ENCODE assay signal across 13 cellular contexts in genomic region chr6:101761124-101761601, GRCh38.
A peak's percentile ranks its signal among the peaks of the same experiment; 100 is the strongest.
DNase-seq lines count a peak whose midpoint lies in the region; ATAC-seq, FAIRE-seq and TF ChIP-seq lines count a peak whose summit lies in the region.
"Had no signal": no experiment of that assay in that cellular context is flagged by ENCODE, and none has a peak within 500 bp of the region (broad histone marks: within the 10 kb centered on the region; RNA-seq: fewer than 3 reads in every experiment).

No MANE protein-coding gene starts in this region.

- H2AFZ ChIP-seq in HepG2 (ENCODE audit: low read length) = no peak overlapping the region

- H3K27ac ChIP-seq in HepG2 (ENCODE audit: extremely low read length, insufficient read depth, low read length) = no peak overlapping the region
- H3K27ac ChIP-seq: neutrophil had no signal

- no peak for TF ChIP-seq RAD21 in HepG2 (CRISPR knock-in tag; IDR thresholded peaks at IDR 0.05)

- CTCF ChIA-PET in HepG2 (lab: Yijun Ruan, JAX; ENCODE audit: low intra/inter-chr PET ratio, low total read pairs) = no interaction called here

- no peak for FAIRE-seq in HepG2 (lab: Jason Lieb, UNC)

- H3K36me3 ChIP-seq in HepG2 (replicated peaks in 1 of 2; ENCODE audit: control insufficient read depth in 1 of 2, insufficient read depth in 2 of 2, low read length in 2 of 2) = no peaks in the 10 kb centered on the region
- H3K36me3 ChIP-seq: neutrophil had no signal

- no peak overlapping the region for H3K4me3 ChIP-seq in HepG2 (replicated peaks in 1 of 3; ENCODE audit: insufficient read depth in 1 of 3, low read depth in 2 of 3, low read length in 3 of 3)

- no TSS peak for BruUV-seq in HepG2 (replicated peaks; lab: Mats Ljungman, UMichigan)

- no peaks in the 10 kb centered on the region for H3K4me1 ChIP-seq in HepG2 (ENCODE audit: insufficient read depth, low read length)

- H3K4me2 ChIP-seq in HepG2 (ENCODE audit: low read depth, low read length) = no peak overlapping the region

- no peaks in the 10 kb centered on the region for H3K27me3 ChIP-seq in HepG2 (ENCODE audit: control insufficient read depth in 1 of 2, insufficient read depth in 2 of 2, low read length in 2 of 2)
- H3K27me3 ChIP-seq: neutrophil had no signal

- intact Hi-C loops in HepG2 (cut with micrococcal nuclease; ENCODE audit: unreplicated experiment) = no loop called here

- ATAC-seq in HepG2 (peak; percentile 52), HG03469 (IDR thresholded peaks at IDR 0.05; ENCODE audit: unreplicated experiment) (no peak), GM19395 (IDR thresholded peaks at IDR 0.05; ENCODE audit: unreplicated experiment) (no peak), GM21528 (IDR thresholded peaks at IDR 0.05; ENCODE audit: low FRiP score, unreplicated experiment) (no peak)
- ATAC-seq: stimulated activated naive CD8-positive, alpha-beta T cell treated with anti-CD3 and anti-CD28 coated beads, Interleukin-15, amount 100 ng/mL, for 72 hours had no signal

- TF ChIP-seq POLR2A in HepG2 (IDR thresholded peaks at IDR 0.05; ENCODE audit: insufficient read depth in 1 of 2, low read depth in 2 of 2, low read length in 2 of 2) = no peak

- POLR2A ChIA-PET in HepG2 (lab: Yijun Ruan, JAX) = no interaction called here

- no peak overlapping the region for H3K9ac ChIP-seq in HepG2 (ENCODE audit: insufficient read depth, low read depth, low read length)

- H3K79me2 ChIP-seq in HepG2 (ENCODE audit: insufficient read depth, low read length) = no peaks in the 10 kb centered on the region

- TF ChIP-seq EP300 in HepG2 (IDR thresholded peaks at IDR 0.05; ENCODE audit: low read depth in 2 of 2, low read length in 2 of 2) = no peak
- TF ChIP-seq EP300 in HepG2 (CRISPR knock-in tag; IDR thresholded peaks at IDR 0.05; ENCODE audit: borderline replicate concordance) = no peak

- DNase-seq in AML-193 (lab: John Stamatoyannopoulos, UW) = peak; percentile 92
- DNase-seq in LHCN-M2 (ENCODE audit: low read depth) = peak; percentile 87
- peak; percentile 47 for DNase-seq in amniotic stem cell (lab: John Stamatoyannopoulos, UW)
- DNase-seq in HepG2 (ENCODE audit: low spot score) = no peak
- DNase-seq in NAMALWA (ENCODE audit: low spot score) = no peak
- DNase-seq: activated CD4-positive, CD25-positive, alpha-beta regulatory T cell treated with anti-CD3 and anti-CD28 coated beads, Interleukin-2, amount 50 U/mL, for 72 hours; activated gamma-delta T cell treated with Interleukin-2 at 50 U/mL for 16 hours; immature natural killer cell; stimulated activated naive CD8-positive, alpha-beta T cell treated with anti-CD3 and anti-CD28 coated beads, Interleukin-15, amount 100 ng/mL, for 72 hours had no signal

- no peaks in the 10 kb centered on the region for H3K9me3 ChIP-seq in HepG2 (ENCODE audit: low read length)
- H3K9me3 ChIP-seq: neutrophil had no signal

- no peaks in the 10 kb centered on the region for H4K20me1 ChIP-seq in HepG2 (ENCODE audit: insufficient read depth, low read length)

- TF ChIP-seq CTCF in HepG2 (CRISPR knock-in tag; IDR thresholded peaks at IDR 0.05) = no peak

- in situ Hi-C loops in HepG2 (cut with HindIII; ENCODE audit: extremely low pct_ligation_motif_present, low pct_unique_long_range_greater_than_20kb) = no loop called here

TF ChIP-seq in HepG2, 621 proteins besides CTCF, POLR2A, EP300 and RAD21 (continues in another document):
- no peak for TF ChIP-seq ZNF282 (IDR thresholded peaks at IDR 0.05; ENCODE audit: partially characterized antibody)
- TF ChIP-seq SRSF4 (IDR thresholded peaks at IDR 0.05; ENCODE audit: low read depth, low read length, poor library complexity, severe bottlenecking) = no peak
- TF ChIP-seq TFDP1 (CRISPR knock-in tag; IDR thresholded peaks at IDR 0.05; ENCODE audit: borderline replicate concordance) = no peak
- TF ChIP-seq RORA (CRISPR knock-in tag; IDR thresholded peaks at IDR 0.05) = no peak
- TF ChIP-seq ZNF629 (CRISPR knock-in tag; conservative IDR thresholded peaks at IDR 0.05) = no peak
- no peak for TF ChIP-seq FIP1L1 (IDR thresholded peaks at IDR 0.05; ENCODE audit: borderline replicate concordance, insufficient read depth, low read depth, low read length)
- TF ChIP-seq ZNF382 (CRISPR knock-in tag; IDR thresholded peaks at IDR 0.05; ENCODE audit: borderline replicate concordance) = no peak
- no peak for TF ChIP-seq ZNF3 (CRISPR knock-in tag; IDR thresholded peaks at IDR 0.05)
- TF ChIP-seq ZNF691 (CRISPR knock-in tag; IDR thresholded peaks at IDR 0.05; ENCODE audit: borderline replicate concordance, low read depth) = no peak
- no peak for TF ChIP-seq ZNF543 (CRISPR knock-in tag; IDR thresholded peaks at IDR 0.05)
- no peak for TF ChIP-seq SYNCRIP (IDR thresholded peaks at IDR 0.05; ENCODE audit: insufficient read depth, low read depth, low read length)
- no peak for TF ChIP-seq ELF4 (CRISPR knock-in tag; IDR thresholded peaks at IDR 0.05; ENCODE audit: borderline replicate concordance)
- TF ChIP-seq ZFP91 (CRISPR knock-in tag; IDR thresholded peaks at IDR 0.05; ENCODE audit: borderline replicate concordance) = no peak
- no peak for TF ChIP-seq ZNF33A (CRISPR knock-in tag; IDR thresholded peaks at IDR 0.05; ENCODE audit: borderline replicate concordance)
- TF ChIP-seq ZSCAN5A (CRISPR knock-in tag; IDR thresholded peaks at IDR 0.05; ENCODE audit: borderline replicate concordance) = no peak
- TF ChIP-seq ZNF264 (CRISPR knock-in tag; IDR thresholded peaks at IDR 0.05) = no peak
- no peak for TF ChIP-seq TCF7 (IDR thresholded peaks at IDR 0.05; ENCODE audit: low read depth)

Comparison
In these comparisons a context has a peak if more than half of its experiments do, and no peak if none do; other contexts are left out.
1. DNase-seq: peak in AML-193 (2 of 2), LHCN-M2 (single experiment) and amniotic stem cell (single experiment); none in HepG2 (single experiment) and NAMALWA (single experiment).